In the genomic region with DNA sequence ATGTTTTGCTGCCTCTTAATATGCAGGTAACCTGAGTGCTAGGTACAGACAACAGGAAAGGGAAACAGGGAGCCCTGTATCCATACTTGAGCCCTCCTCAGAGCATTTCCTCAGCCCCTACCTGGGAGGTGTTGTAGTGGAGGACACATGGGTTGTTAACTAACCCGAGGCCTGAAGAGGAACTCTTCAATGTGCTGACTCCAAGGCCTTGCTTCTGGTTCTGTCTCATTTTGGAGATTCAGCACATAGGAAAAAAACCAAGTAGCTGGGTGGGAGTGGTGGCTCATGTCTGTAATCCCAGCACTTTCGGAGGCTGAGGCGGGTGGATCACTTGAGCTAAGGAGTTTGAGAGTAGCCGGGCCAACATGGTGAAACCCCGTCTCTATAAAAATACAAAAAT, we compare ENCODE assay signal across 21 cellular contexts.
"Had no signal": no experiment of that assay in that cellular context is flagged by ENCODE, and none has a peak within 500 bp of the region (broad histone marks: within the 10 kb centered on the region; RNA-seq: fewer than 3 reads in every experiment).

No MANE protein-coding gene starts in this region.

- H3K36me3 ChIP-seq: prostate gland, tibial artery had no signal

- H3K27me3 Mint-ChIP-seq: activated T-cell treated with anti-CD3 and anti-CD28 coated beads, Interleukin-2, amount 50 U/mL, for 24 hours; activated T-helper 17 cell treated with anti-CD3 and anti-CD28 coated beads, Interleukin-2, amount 50 U/mL, for 72 hours; effector memory CD8-positive, alpha-beta T cell; naive thymus-derived CD8-positive, alpha-beta T cell; stimulated activated naive CD8-positive, alpha-beta T cell treated with anti-CD3 and anti-CD28 coated beads, Interleukin-15, amount 100 ng/mL, for 72 hours had no signal

- DNase-seq: activated CD4-positive, alpha-beta T cell treated with anti-CD3 and anti-CD28 coated beads, Interleukin-2, amount 50 U/mL, for 1 hour; activated CD8-positive, alpha-beta memory T cell treated with anti-CD3 and anti-CD28 coated beads for 24 hours; activated CD8-positive, alpha-beta memory T cell treated with anti-CD3 and anti-CD28 coated beads, Interleukin-2, amount 50 U/mL, for 4 hours; activated T-cell treated with anti-CD3 and anti-CD28 coated beads, Interleukin-2, amount 50 U/mL, for 24 hours; aorta; dorsolateral prefrontal cortex; effector memory CD8-positive, alpha-beta T cell; naive thymus-derived CD8-positive, alpha-beta T cell; small intestine; stimulated activated CD4-positive, alpha-beta T cell treated with anti-CD3 and anti-CD28 coated beads, Interleukin-2, amount 100 ng/mL, for 24 hours; stimulated activated naive CD8-positive, alpha-beta T cell treated with anti-CD3 and anti-CD28 coated beads, Interleukin-15, amount 100 ng/mL, for 72 hours had no signal

- H3K36me3 Mint-ChIP-seq: activated naive CD4-positive, alpha-beta T cell treated with anti-CD3 and anti-CD28 coated beads, Interleukin-2, amount 50 U/mL, for 72 hours; brain had no signal

- H3K4me3 Mint-ChIP-seq: activated T-cell treated with anti-CD3 and anti-CD28 coated beads, Interleukin-2, amount 50 U/mL, for 24 hours; activated T-helper 17 cell treated with anti-CD3 and anti-CD28 coated beads, Interleukin-2, amount 50 U/mL, for 72 hours; brain; effector memory CD8-positive, alpha-beta T cell; naive thymus-derived CD8-positive, alpha-beta T cell; stimulated activated effector memory CD8-positive, alpha-beta T cell treated with anti-CD3 and anti-CD28 coated beads, Interleukin-12 subunit alpha, Interleukin-12 subunit beta, amount 100 ng/mL, for 72 hours; stimulated activated naive CD8-positive, alpha-beta T cell treated with anti-CD3 and anti-CD28 coated beads, Interleukin-15, amount 100 ng/mL, for 72 hours had no signal

- H3K27me3 ChIP-seq: dorsolateral prefrontal cortex, tibial artery had no signal

- H3K4me1 Mint-ChIP-seq: activated T-helper 17 cell treated with anti-CD3 and anti-CD28 coated beads, Interleukin-2, amount 50 U/mL, for 72 hours; stimulated activated naive CD8-positive, alpha-beta T cell treated with anti-CD3 and anti-CD28 coated beads, Interleukin-15, amount 100 ng/mL, for 72 hours had no signal

- H3K4me1 ChIP-seq: prostate gland had no signal

- ATAC-seq: activated CD4-positive, CD25-positive, alpha-beta regulatory T cell treated with anti-CD3 and anti-CD28 coated beads, Interleukin-2, amount 50 U/mL, for 24 hours; activated naive CD4-positive, alpha-beta T cell treated with anti-CD3 and anti-CD28 coated beads, Interleukin-2, amount 50 U/mL, for 72 hours; activated T-helper 17 cell treated with anti-CD3 and anti-CD28 coated beads, Interleukin-2, amount 50 U/mL, for 72 hours; effector memory CD8-positive, alpha-beta T cell; esophagus mucosa; naive thymus-derived CD8-positive, alpha-beta T cell; stimulated activated effector memory CD8-positive, alpha-beta T cell treated with anti-CD3 and anti-CD28 coated beads, Interleukin-12 subunit alpha, Interleukin-12 subunit beta, amount 100 ng/mL, for 72 hours; stimulated activated naive CD8-positive, alpha-beta T cell treated with anti-CD3 and anti-CD28 coated beads, Interleukin-15, amount 100 ng/mL, for 72 hours had no signal

- H3K9me3 ChIP-seq: prostate gland, tibial artery had no signal

- H3K4me3 ChIP-seq: dorsolateral prefrontal cortex, lung, prostate gland, tibial artery had no signal

- H3K27ac Mint-ChIP-seq: brain had no signal

- H3K27ac ChIP-seq: prostate gland, tibial artery, VCaP had no signal
